In the genomic region with DNA sequence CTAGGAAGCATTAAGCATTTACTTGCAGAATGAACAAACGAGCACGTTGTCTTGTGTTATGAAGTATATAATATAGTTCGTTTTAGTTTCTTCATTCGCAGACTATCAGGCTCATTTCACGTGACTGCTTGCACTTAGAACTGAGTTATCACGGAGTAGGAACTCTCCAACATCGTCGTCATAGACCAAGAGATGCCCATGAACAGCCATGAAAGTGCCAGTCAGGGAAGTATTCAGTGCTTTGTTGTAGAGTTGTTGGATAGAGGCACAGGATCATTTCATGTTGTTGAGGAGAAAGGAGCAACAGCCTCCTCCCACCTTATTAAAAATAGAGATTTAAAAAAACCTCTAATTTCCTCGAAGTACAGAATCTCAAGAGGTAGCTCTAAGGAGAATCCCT, we compare ENCODE assay signal across 8 cellular contexts. TPM values are rescaled to one million over a fixed set of nuclear protein-coding genes. Genes with fewer than 3 reads are reported as not detected.
DNase-seq lines count a peak whose midpoint lies in the region; ATAC-seq and TF ChIP-seq lines count a peak whose summit lies in the region.

No MANE protein-coding gene starts in this region.

- DNase-seq in DMS53 (lab: John Stamatoyannopoulos, UW) (peak; percentile 37), DMS53 treated with DMSO at 0.1 percent for 48 hours (lab: John Stamatoyannopoulos, UW; ENCODE audit: unreplicated experiment) (no peak), RKO (ENCODE audit: low spot score) (peak; percentile 78), fibroblast of mammary gland (ENCODE audit: low read depth) (no peak), DMS114 treated with DMSO at 0.1 percent for 48 hours (lab: John Stamatoyannopoulos, UW; ENCODE audit: unreplicated experiment) (no peak), T1000 (lab: John Stamatoyannopoulos, UW) (no peak)

- peaks cover 0 to 14% (median 0%) of the 10 kb centered on the region in 3 donors for H3K27me3 ChIP-seq in skeletal muscle tissue (ENCODE audit: control insufficient read depth in 3 of 3, insufficient read depth in 3 of 3, low read length in 3 of 3)

- H3K27ac ChIP-seq in skeletal muscle tissue (ENCODE audit: low read depth, low read length), result peak overlapping the region; percentile 75

- no peak for ATAC-seq in GM19455 (IDR thresholded peaks at IDR 0.05; ENCODE audit: unreplicated experiment)

- no peak for TF ChIP-seq CTCF in fibroblast of mammary gland (conservative IDR thresholded peaks at IDR 0.05; ENCODE audit: control insufficient read depth, insufficient read depth, low read depth, low read length)

- no peaks in the 10 kb centered on the region for H3K9me3 ChIP-seq in skeletal muscle tissue (ENCODE audit: control insufficient read depth in 3 of 3, low read length in 3 of 3)

- H3K4me3 ChIP-seq in fibroblast of mammary gland (ENCODE audit: control insufficient read depth, low read depth, low read length), result peak overlapping the region; percentile 53
- H3K4me3 ChIP-seq in skeletal muscle tissue (ENCODE audit: low read length in 3 of 3), result peak overlapping the region; percentile 77 to 86 (median 80)

- peak overlapping the region; percentile 72 to 91 (median 83) for H3K9ac ChIP-seq in skeletal muscle tissue (ENCODE audit: low read depth in 1 of 3, low read length in 3 of 3)

- peaks cover 4 to 13% (median 4%) of the 10 kb centered on the region in 3 donors for H3K4me1 ChIP-seq in skeletal muscle tissue (ENCODE audit: control insufficient read depth in 3 of 3, insufficient read depth in 3 of 3, low read length in 3 of 3)

- H3K36me3 ChIP-seq in skeletal muscle tissue (ENCODE audit: control insufficient read depth in 3 of 3, insufficient read depth in 3 of 3, low read length in 3 of 3), result no peaks in the 10 kb centered on the region

RNA-seq across cellular contexts. Expression of a gene that starts 1.0 kb away (rescaled TPM):
- total RNA-seq in skeletal muscle tissue, result 7.3 TPM

Comparison
In these comparisons a context has a peak if more than half of its experiments do, and no peak if none do; other contexts are left out.
1. DNase-seq: peak in DMS53 (single experiment) and RKO (single experiment); none in DMS53 treated with DMSO at 0.1 percent for 48 hours (single experiment), fibroblast of mammary gland (single experiment), DMS114 treated with DMSO at 0.1 percent for 48 hours (single experiment) and T1000 (single experiment).